Comparison of ENCODE assay signal across 1 cellular context in genomic region chr12:123126294-123127144, GRCh38.
TF ChIP-seq lines count a peak whose summit lies in the region.

No MANE protein-coding gene starts in this region.

TF ChIP-seq in K562, 482 proteins besides CTCF, POLR2A, EP300 and RAD21 (continued from another document and continues in another):
- no peak for TF ChIP-seq CUX1 (CRISPR knock-in tag; IDR thresholded peaks at IDR 0.05)
- no peak for TF ChIP-seq HNRNPK (IDR thresholded peaks at IDR 0.05; ENCODE audit: low read depth, low read length, poor library complexity, severe bottlenecking)
- no peak for TF ChIP-seq NR2C2 (CRISPR knock-in tag; IDR thresholded peaks at IDR 0.05)
- peak; percentile 43; the same call in 1 of the 2 replicates for TF ChIP-seq NR2C2 (tag; IDR thresholded peaks at IDR 0.05)
- TF ChIP-seq KAT8 (IDR thresholded peaks at IDR 0.05; ENCODE audit: low read depth) = no peak
- TF ChIP-seq JUNB (CRISPR knock-in tag; conservative IDR thresholded peaks at IDR 0.05) = 0 out of 2 replicates have a peak, but pooled peaks have one; percentile 21
- no peak for TF ChIP-seq SAP30 (IDR thresholded peaks at IDR 0.05; ENCODE audit: borderline replicate concordance, insufficient read depth, low read depth, low read length, poor library complexity, severe bottlenecking)
- TF ChIP-seq ETS2 (tag; IDR thresholded peaks at IDR 0.05; ENCODE audit: borderline replicate concordance, poor library complexity, severe bottlenecking) = no peak
- no peak for TF ChIP-seq HLTF (IDR thresholded peaks at IDR 0.05)
- no peak for TF ChIP-seq RBM39 (optimal IDR thresholded peaks at IDR 0.05; ENCODE audit: low read depth, low read length)
- TF ChIP-seq ZNF431 (CRISPR knock-in tag; IDR thresholded peaks at IDR 0.05) = no peak
- TF ChIP-seq ZNF639 (CRISPR knock-in tag; conservative IDR thresholded peaks at IDR 0.05 in 1 of 2, IDR thresholded peaks at IDR 0.05 in 1 of 2) = 0 out of 4 replicates have a peak, but pooled peaks of 1 of the 2 experiments have one; percentile 71
- no peak for TF ChIP-seq ZNF436 (CRISPR knock-in tag; IDR thresholded peaks at IDR 0.05)
- peak; percentile 97 to 99 for TF ChIP-seq UBTF (IDR thresholded peaks at IDR 0.05; ENCODE audit: borderline replicate concordance in 1 of 2, low read depth in 2 of 2, low read length in 2 of 2)
- TF ChIP-seq MXI1 (IDR thresholded peaks at IDR 0.05; ENCODE audit: low read depth, low read length) = no peak
- no peak for TF ChIP-seq NR2C1 (IDR thresholded peaks at IDR 0.05)
- no peak for TF ChIP-seq NR2C1 (tag; IDR thresholded peaks at IDR 0.05)
- no peak for TF ChIP-seq CHD2 (IDR thresholded peaks at IDR 0.05; ENCODE audit: low read depth, low read length)
- no peak for TF ChIP-seq ZSCAN29 (IDR thresholded peaks at IDR 0.05)
- peak; percentile 14; the same call in 1 of the 2 replicates for TF ChIP-seq ZNF766 (CRISPR knock-in tag; conservative IDR thresholded peaks at IDR 0.05)
- no peak for TF ChIP-seq SFPQ (IDR thresholded peaks at IDR 0.05; ENCODE audit: low read depth, low read length)
- peak; percentile 90; the same call in 1 of the 2 replicates for TF ChIP-seq HDAC2 (IDR thresholded peaks at IDR 0.05)
- no peak for TF ChIP-seq BRF1 (IDR thresholded peaks at IDR 0.05; ENCODE audit: borderline replicate concordance, extremely low read depth, insufficient read length)
- TF ChIP-seq ZFP30 (CRISPR knock-in tag; IDR thresholded peaks at IDR 0.05; ENCODE audit: borderline replicate concordance) = no peak
- TF ChIP-seq EP400 (IDR thresholded peaks at IDR 0.05) = peak; percentile 47; the same call in 1 of the 2 replicates
- no peak for TF ChIP-seq XRCC5 (IDR thresholded peaks at IDR 0.05; ENCODE audit: low read depth, low read length)
- TF ChIP-seq ELK3 (CRISPR knock-in tag; IDR thresholded peaks at IDR 0.05) = no peak
- peak; percentile 79 for TF ChIP-seq SMAD4 (CRISPR knock-in tag; conservative IDR thresholded peaks at IDR 0.05)
- no peak for TF ChIP-seq HMG20A (CRISPR knock-in tag; conservative IDR thresholded peaks at IDR 0.05)
- no peak for TF ChIP-seq FOXJ2 (tag; IDR thresholded peaks at IDR 0.05)
- no peak for TF ChIP-seq NCOA4 (IDR thresholded peaks at IDR 0.05; ENCODE audit: partially characterized antibody)
- TF ChIP-seq SMARCC2 (IDR thresholded peaks at IDR 0.05; ENCODE audit: low read depth) = peak; percentile 84
- no peak for TF ChIP-seq ZSCAN32 (CRISPR knock-in tag; IDR thresholded peaks at IDR 0.05)
- TF ChIP-seq FOS (IDR thresholded peaks at IDR 0.05; ENCODE audit: extremely low read depth, insufficient read length) = peak; percentile 57
- TF ChIP-seq ESRRB (CRISPR knock-in tag; IDR thresholded peaks at IDR 0.05; ENCODE audit: borderline replicate concordance) = no peak
- no peak for TF ChIP-seq HSF4 (CRISPR knock-in tag; IDR thresholded peaks at IDR 0.05; ENCODE audit: borderline replicate concordance)
- TF ChIP-seq HBP1 (CRISPR knock-in tag; IDR thresholded peaks at IDR 0.05) = no peak
- no peak for TF ChIP-seq TFAM (CRISPR knock-in tag; conservative IDR thresholded peaks at IDR 0.05)
- TF ChIP-seq TCF15 (CRISPR knock-in tag; IDR thresholded peaks at IDR 0.05) = no peak
- peak; percentile 78 for TF ChIP-seq SOX6 (IDR thresholded peaks at IDR 0.05)
- no peak for TF ChIP-seq EWSR1 (IDR thresholded peaks at IDR 0.05; ENCODE audit: borderline replicate concordance, low read depth, partially characterized antibody)
- no peak for TF ChIP-seq GABPB2 (CRISPR knock-in tag; conservative IDR thresholded peaks at IDR 0.05)
- no peak for TF ChIP-seq SIX5 (IDR thresholded peaks at IDR 0.05; ENCODE audit: borderline replicate concordance in 1 of 2, insufficient read depth in 1 of 2, low read depth in 1 of 2, low read length in 2 of 2)
- TF ChIP-seq E2F8 (IDR thresholded peaks at IDR 0.05; ENCODE audit: low read depth, partially characterized antibody) = no peak
- TF ChIP-seq SUPT5H (IDR thresholded peaks at IDR 0.05) = no peak
- no peak for TF ChIP-seq PML (IDR thresholded peaks at IDR 0.05; ENCODE audit: low read length)
- TF ChIP-seq KAT2B (IDR thresholded peaks at IDR 0.05; ENCODE audit: low read depth, low read length) = no peak
